Comparison of ENCODE assay signal across 1 cellular context in the genomic region with DNA sequence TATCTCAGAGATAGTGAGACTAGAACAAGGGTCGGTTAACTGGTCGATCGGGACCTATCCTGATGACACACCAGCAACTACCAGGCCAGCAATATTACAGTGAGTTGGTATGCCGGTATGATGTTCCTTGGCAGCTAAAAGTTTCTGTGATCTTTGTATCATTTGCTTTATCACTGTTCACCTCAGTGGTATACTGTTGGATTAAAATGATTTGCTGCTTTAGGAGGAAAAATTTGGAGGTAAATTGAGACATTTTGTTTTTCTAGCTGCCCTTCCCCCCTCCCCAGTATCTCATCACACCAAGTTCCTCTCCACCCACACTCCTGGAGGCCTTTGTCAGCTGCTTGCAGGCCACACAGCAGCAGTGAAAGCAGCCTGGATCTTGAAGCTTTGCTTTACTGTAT.
A peak's percentile ranks its signal among the peaks of the same experiment; 100 is the strongest.
TF ChIP-seq lines count a peak whose summit lies in the region.

No MANE protein-coding gene starts in this region.

TF ChIP-seq in GM12878, 131 proteins besides CTCF, POLR2A, EP300 and RAD21:
- TF ChIP-seq TCF12 (IDR thresholded peaks at IDR 0.05; ENCODE audit: low read depth, low read length) (no peak), EGR1 (IDR thresholded peaks at IDR 0.05; ENCODE audit: borderline replicate concordance in 1 of 2, low read depth in 2 of 2, low read length in 2 of 2) (0 out of 3 replicates have a peak, but pooled peaks of 1 of the 2 experiments have one; percentile 11)
